Comparison of ENCODE assay signal across 19 cellular contexts in genomic region chr16:88723911-88724310, GRCh38. TPM values are rescaled to one million over a fixed set of nuclear protein-coding genes. Genes with fewer than 3 reads are reported as not detected.
DNase-seq lines count a peak whose midpoint lies in the region; ATAC-seq, FAIRE-seq and TF ChIP-seq lines count a peak whose summit lies in the region.
"Had no signal": no experiment of that assay in that cellular context is flagged by ENCODE, and none has a peak within 500 bp of the region (broad histone marks: within the 10 kb centered on the region; RNA-seq: fewer than 3 reads in every experiment).

No MANE protein-coding gene starts in this region.

- H3K79me2 ChIP-seq in HCT116 (ENCODE audit: insufficient read depth, low read length) (no peaks in the 10 kb centered on the region; the same call in 1 of the 2 replicates), K562 (ENCODE audit: control insufficient read depth, insufficient read depth, low read length) (no peaks in the 10 kb centered on the region)

- no peak overlapping the region for H3K9ac ChIP-seq in HCT116 (ENCODE audit: low read length)
- H3K9ac ChIP-seq in K562 (ENCODE audit: insufficient read depth in 1 of 2, low read depth in 2 of 2, low read length in 2 of 2), result peak overlapping the region in 1 of 2 experiments; percentile 17; a peak in 1 of 4 replicates

- intact Hi-C loops in HCT116 (cut with micrococcal nuclease), result no loop called here
- intact Hi-C loops in K562 (cut with micrococcal nuclease), result no loop called here
- intact Hi-C loops in activated CD8-positive, alpha-beta T cell treated with anti-CD3 and anti-CD28 coated beads for 36 hours (cut with micrococcal nuclease), result no loop called here

- H3K4me3 Mint-ChIP-seq in activated CD8-positive, alpha-beta T cell treated with anti-CD3 and anti-CD28 coated beads for 36 hours, result no peak overlapping the region
- H3K4me3 Mint-ChIP-seq: CD4-positive, CD25-positive, alpha-beta regulatory T cell; CD8-positive, alpha-beta memory T cell had no signal

- H3K4me2 ChIP-seq in HCT116 (ENCODE audit: low read length) (no peak overlapping the region), K562 (ENCODE audit: insufficient read depth, low read length) (no peak overlapping the region)

- H3K9me3 Mint-ChIP-seq in activated CD8-positive, alpha-beta T cell treated with anti-CD3 and anti-CD28 coated beads for 36 hours, result no peaks in the 10 kb centered on the region
- H3K9me3 Mint-ChIP-seq: CD8-positive, alpha-beta memory T cell; IgD-negative memory B cell had no signal

- in situ Hi-C loops in K562 (cut with MboI), result no loop called here

- no peaks in the 10 kb centered on the region for H3K27me3 ChIP-seq in AG04450 (ENCODE audit: control insufficient read depth, insufficient read depth, low read length)
- no peaks in the 10 kb centered on the region for H3K27me3 ChIP-seq in HCT116 (ENCODE audit: insufficient read depth, low read length)
- H3K27me3 ChIP-seq in K562 (ENCODE audit: control insufficient read depth in 2 of 2, insufficient read depth in 2 of 2, low read length in 2 of 2), result no peaks in the 10 kb centered on the region
- H3K27me3 ChIP-seq: BE2C had no signal

- peak overlapping the region; percentile 11 for H3K27ac ChIP-seq in AG04450 (ENCODE audit: low read depth, low read length)
- peak overlapping the region; percentile 32; the same call in 1 of the 2 replicates for H3K27ac ChIP-seq in HCT116 (ENCODE audit: low read depth, low read length)
- H3K27ac ChIP-seq in K562 (ENCODE audit: extremely low read depth, low read depth, low read length), result no peak overlapping the region

- WGBS in K562 (ENCODE audit: insufficient coverage, low coverage, missing lambda C conversion rate), result over 99% methylated on average over 17 of the region's 17 CpGs

- no peak for TF ChIP-seq EP300 in K562 (IDR thresholded peaks at IDR 0.05; ENCODE audit: low read length)

- TF ChIP-seq CTCF in AG04450 (IDR thresholded peaks at IDR 0.05; ENCODE audit: low read depth, low read length) (no peak), HCT116 (IDR thresholded peaks at IDR 0.05 in 2 of 3, conservative IDR thresholded peaks at IDR 0.05 in 1 of 3; ENCODE audit: borderline replicate concordance in 1 of 3, insufficient read depth in 1 of 3, low read depth in 2 of 3, low read length in 2 of 3) (no peak), K562 (IDR thresholded peaks at IDR 0.05 in 2 of 3, conservative IDR thresholded peaks at IDR 0.05 in 1 of 3; ENCODE audit: insufficient read depth in 2 of 3, low read depth in 1 of 3, low read length in 3 of 3) (no peak)
- TF ChIP-seq CTCF in activated CD8-positive, alpha-beta T cell treated with anti-CD3 and anti-CD28 coated beads for 36 hours (IDR thresholded peaks at IDR 0.05), result no peak

- no peaks in the 10 kb centered on the region for H3K4me1 Mint-ChIP-seq in activated CD8-positive, alpha-beta T cell treated with anti-CD3 and anti-CD28 coated beads for 36 hours (ENCODE audit: low read depth)
- H3K4me1 Mint-ChIP-seq: CD4-positive, CD25-positive, alpha-beta regulatory T cell; CD8-positive, alpha-beta memory T cell had no signal

- H3K36me3 Mint-ChIP-seq in activated CD8-positive, alpha-beta T cell treated with anti-CD3 and anti-CD28 coated beads for 36 hours (ENCODE audit: low read depth), result peaks cover 22% of the 10 kb centered on the region
- H3K36me3 Mint-ChIP-seq: IgD-negative memory B cell had no signal

- ATAC-seq in HCT116 (no peak), K562 (no peak)
- ATAC-seq in activated CD8-positive, alpha-beta T cell treated with anti-CD3 and anti-CD28 coated beads for 36 hours, result no peak

- no peak for FAIRE-seq in K562 (lab: Jason Lieb, UNC)
- FAIRE-seq: G401.6, GM12891, GM19239, H1 had no signal

- POLR2A ChIA-PET in AG04450 (lab: Yijun Ruan, JAX), result no interaction called here
- POLR2A ChIA-PET in HCT116 (lab: Charles Lee), result no interaction called here
- POLR2A ChIA-PET in K562 (lab: Yijun Ruan, JAX), result interaction anchor here (0.6 kb wide), 1 partner anchor 14 kb away, joined by 3 read pairs; no protein-coding TSS in a partner anchor
- POLR2A ChIA-PET in activated CD8-positive, alpha-beta T cell treated with anti-CD3 and anti-CD28 coated beads for 36 hours (lab: Charles Lee), result interaction anchor here (1.1 kb wide), 1 partner anchor 15 kb away, joined by 3 read pairs; no protein-coding TSS in a partner anchor

- no TSS peak for BruUV-seq in HCT116 (replicated peaks; lab: Mats Ljungman, UMichigan)
- BruUV-seq in K562 (replicated peaks; lab: Mats Ljungman, UMichigan), result no TSS peak

- TF ChIP-seq POLR2A in HCT116 (IDR thresholded peaks at IDR 0.05; ENCODE audit: borderline replicate concordance, extremely low read depth, insufficient read depth, insufficient read length) (no peak), K562 (conservative IDR thresholded peaks at IDR 0.05) (no peak)

- H4K20me1 ChIP-seq in HCT116 (ENCODE audit: insufficient read depth) (no peaks in the 10 kb centered on the region), K562 (replicated peaks; ENCODE audit: control insufficient read depth, insufficient read depth, low read length) (no peaks in the 10 kb centered on the region; the same call in 1 of the 2 replicates)

- no peaks in the 10 kb centered on the region for H3K9me1 ChIP-seq in K562 (ENCODE audit: control insufficient read depth, insufficient read depth, low read length)

- RAD21 ChIA-PET in HCT116 (lab: Charles Lee; ENCODE audit: low non-redundant PET in 1 of 2, low total read pairs in 2 of 2, uncharacterized antibody in 2 of 2, unreplicated experiment in 2 of 2), result no interaction called here

- H3K4me3 ChIP-seq in AG04450 (ENCODE audit: low read depth, low read length) (no peak overlapping the region), HCT116 (replicated peaks in 1 of 2; ENCODE audit: low read depth in 1 of 2, low read length in 2 of 2) (no peak overlapping the region), K562 (no peak overlapping the region)
- H3K4me3 ChIP-seq: HAP-1 had no signal

- no peaks in the 10 kb centered on the region for H3K9me2 ChIP-seq in HCT116 (ENCODE audit: insufficient read depth)

- DNase-seq in AG04450 (ENCODE audit: low read depth, low spot score) (no peak), HCT116 (ENCODE audit: low read depth, low spot score) (no peak), K562 (ENCODE audit: extremely low read depth in 1 of 4, low spot score in 3 of 4) (no peak), DMS114 treated with DMSO at 0.1 percent for 48 hours (lab: John Stamatoyannopoulos, UW; ENCODE audit: unreplicated experiment) (no peak)
- DNase-seq in activated CD8-positive, alpha-beta T cell treated with anti-CD3 and anti-CD28 coated beads for 36 hours, result no peak
- DNase-seq: BE2C; C1 segment of cervical spinal cord; CD4-positive, CD25-positive, alpha-beta regulatory T cell; CD8-positive, alpha-beta memory T cell; COR-L47; DMS 273 treated with DMSO at 0.1 percent for 48 hours; KG1 had no signal

- CTCF ChIA-PET in AG04450 (lab: Charles Lee) (no interaction called here), HCT116 (lab: Charles Lee) (interaction anchor here (1.1 kb wide), 1 partner anchor 14 kb away, joined by 3 read pairs; no protein-coding TSS in a partner anchor), K562 (lab: Yijun Ruan, JAX; ENCODE audit: low intra/inter-chr PET ratio) (no interaction called here)
- CTCF ChIA-PET in activated CD8-positive, alpha-beta T cell treated with anti-CD3 and anti-CD28 coated beads for 36 hours (lab: Charles Lee), result interaction anchor here (2.5 kb wide), 1 partner anchor 13 kb away, joined by 8 read pairs; no protein-coding TSS in a partner anchor

- no peak overlapping the region for H2AFZ ChIP-seq in HCT116 (ENCODE audit: low read depth, low read length, poor library complexity, severe bottlenecking)
- H2AFZ ChIP-seq in K562 (ENCODE audit: low read depth, low read length), result no peak overlapping the region

- no peaks in the 10 kb centered on the region for H3K27me3 Mint-ChIP-seq in activated CD8-positive, alpha-beta T cell treated with anti-CD3 and anti-CD28 coated beads for 36 hours
- H3K27me3 Mint-ChIP-seq: CD4-positive, CD25-positive, alpha-beta regulatory T cell; IgD-negative memory B cell had no signal

- no peak overlapping the region for H3K27ac Mint-ChIP-seq in activated CD8-positive, alpha-beta T cell treated with anti-CD3 and anti-CD28 coated beads for 36 hours
- H3K27ac Mint-ChIP-seq: CD4-positive, CD25-positive, alpha-beta regulatory T cell; IgD-negative memory B cell had no signal

- no peaks in the 10 kb centered on the region for H3K4me1 ChIP-seq in HCT116 (ENCODE audit: control insufficient read depth in 1 of 2, insufficient read depth in 2 of 2, low read length in 2 of 2)
- peaks cover 0 to 61% of the 10 kb centered on the region in 2 experiments; a peak in 1 of 5 replicates for H3K4me1 ChIP-seq in K562 (replicated peaks in 1 of 2; ENCODE audit: control insufficient read depth in 2 of 2, insufficient read depth in 2 of 2, low read length in 2 of 2)
- H3K4me1 ChIP-seq: HAP-1 had no signal

- H3K36me3 ChIP-seq in HCT116 (ENCODE audit: control insufficient read depth in 1 of 2, insufficient read depth in 2 of 2, low read length in 2 of 2), result peaks cover 54 to 83% of the 10 kb centered on the region in 2 experiments; a peak in 3 of 4 replicates
- peaks cover 93% of the 10 kb centered on the region; the same call in 2 of the 3 replicates for H3K36me3 ChIP-seq in K562 (ENCODE audit: control insufficient read depth, insufficient read depth, low read length)

- H3K9me3 ChIP-seq in AG04450 (ENCODE audit: control insufficient read depth, insufficient read depth, low read length) (no peaks in the 10 kb centered on the region; the same call in 1 of the 2 replicates), HCT116 (ENCODE audit: control insufficient read depth in 1 of 2, insufficient read depth in 1 of 2, low read depth in 1 of 2, low read length in 2 of 2) (no peaks in the 10 kb centered on the region), K562 (replicated peaks; ENCODE audit: control insufficient read depth, insufficient read depth, low read depth, low read length) (no peaks in the 10 kb centered on the region)
- H3K9me3 ChIP-seq: HAP-1 had no signal

- TF ChIP-seq RAD21 in HCT116 (IDR thresholded peaks at IDR 0.05; ENCODE audit: low read depth) (no peak), K562 (CRISPR knock-in tag; conservative IDR thresholded peaks at IDR 0.05 in 1 of 2, IDR thresholded peaks at IDR 0.05 in 1 of 2) (no peak)

RNA-seq across cellular contexts. Expression of gene CTU2, which starts 17.6 kb away (rescaled TPM):
- polyA plus RNA-seq in AG04450 (2011; rRNA removed), result 6.5 and 8.7 TPM in 2 replicates
- polyA minus RNA-seq in AG04450 (2011; rRNA and poly(A)+ RNA removed), result 6.8 and 9.6 TPM in 2 replicates
- 71.3 TPM for total RNA-seq in HCT116 (2021; ENCODE audit: unreplicated experiment)
- polyA plus RNA-seq in HCT116 (2012), result 40.4 and 63.0 TPM in 2 replicates
- total RNA-seq in K562 (2011; cell fraction: chromatin; rRNA removed; ENCODE audit: low replicate concordance), result 45.3 and 159 TPM in 2 replicates
- total RNA-seq in K562 (2011; cell fraction: nucleolus; rRNA removed), result 114 and 148 TPM in 2 replicates
- 48.7 and 66.7 TPM in 2 replicates for total RNA-seq in K562 (2011; cell fraction: nucleoplasm; rRNA removed)
- total RNA-seq in K562 (2014; rRNA removed), result 55.4 and 68.9 TPM in 2 replicates
- 7.2 and 11.9 TPM in 2 replicates for total RNA-seq in K562 (2014; rRNA removed; fragmentation: Illumina TruSeq; extraction: Trizol)
- 41.1 and 49.2 TPM in 2 replicates for total RNA-seq in K562 (2015; rRNA removed; fragmentation: Illumina TruSeq; extraction: Trizol)
- 105 and 106 TPM in 2 replicates for total RNA-seq in K562 (2021)
- 23.2 and 30.1 TPM in 2 replicates for polyA plus RNA-seq in K562 (2011; rRNA removed)
- 40.2 and 96.8 TPM in 2 replicates for polyA plus RNA-seq in K562 (2011; cell fraction: cytosol; rRNA removed)
- polyA plus RNA-seq in K562 (2011; cell fraction: nucleus; rRNA removed), result 102 and 136 TPM in 2 replicates
- polyA plus RNA-seq in K562 (2012), result 34.1 and 51.7 TPM in 2 replicates
- 17.7 and 46.9 TPM in 2 replicates for polyA plus RNA-seq in K562 (2014; fragmentation: Illumina TruSeq; extraction: Trizol)
- 1 to 10 TPM; 1.3 to 3.0 TPM for polyA plus RNA-seq in K562 (2014; fragmentation: Nextera tagmentation; extraction: Ambion mirVana)
- 63.4 and 76.6 TPM in 2 replicates for polyA plus RNA-seq in K562 (2014; rRNA removed)
- polyA minus RNA-seq in K562 (2011; rRNA and poly(A)+ RNA removed), result 9.4 and 14.4 TPM in 2 replicates
- polyA minus RNA-seq in K562 (2011; cell fraction: cytosol; rRNA and poly(A)+ RNA removed), result 48.0 and 51.1 TPM in 2 replicates
- 40.7 and 44.1 TPM in 2 replicates for polyA minus RNA-seq in K562 (2011; cell fraction: nucleus; rRNA and poly(A)+ RNA removed)
- total RNA-seq in activated CD8-positive, alpha-beta T cell treated with anti-CD3 and anti-CD28 coated beads for 36 hours, result 10 to 100 TPM; 37.1 to 37.8 TPM

RNA-seq across cellular contexts. Expression of gene RNF166, which starts 17.7 kb away (rescaled TPM):
- polyA plus RNA-seq in AG04450 (2011; rRNA removed) (6.8 and 9.0 TPM in 2 replicates), K562 (2011; rRNA removed) (26.5 and 37.4 TPM in 2 replicates), K562 (2014; fragmentation: Illumina TruSeq; extraction: Trizol) (12.7 and 27.9 TPM in 2 replicates), K562 (2014; fragmentation: Nextera tagmentation; extraction: Ambion mirVana) (under 1 TPM; 0.56 to 0.96 TPM), K562 (2014; rRNA removed) (59.4 and 65.6 TPM in 2 replicates)
- 9.4 and 13.5 TPM in 2 replicates for polyA minus RNA-seq in AG04450 (2011; rRNA and poly(A)+ RNA removed)
- total RNA-seq in HCT116 (2021; ENCODE audit: unreplicated experiment) (39.4 TPM), K562 (2014; rRNA removed) (46.9 and 61.6 TPM in 2 replicates), K562 (2014; rRNA removed; fragmentation: Illumina TruSeq; extraction: Trizol) (6.1 and 7.3 TPM in 2 replicates), K562 (2015; rRNA removed; fragmentation: Illumina TruSeq; extraction: Trizol) (19.5 and 22.3 TPM in 2 replicates), K562 (2021) (60.3 and 61.2 TPM in 2 replicates)
- 21.5 and 22.1 TPM in 2 replicates for polyA plus RNA-seq in HCT116 (2012)
- total RNA-seq in K562 (2011; cell fraction: chromatin; rRNA removed; ENCODE audit: low replicate concordance), result 58.8 and 182 TPM in 2 replicates
- total RNA-seq in K562 (2011; cell fraction: nucleolus; rRNA removed), result 89.5 and 92.7 TPM in 2 replicates
- total RNA-seq in K562 (2011; cell fraction: nucleoplasm; rRNA removed), result 60.1 and 64.4 TPM in 2 replicates
- polyA plus RNA-seq in K562 (2011; cell fraction: cytosol; rRNA removed), result 37.8 and 90.9 TPM in 2 replicates
- 118 and 185 TPM in 2 replicates for polyA plus RNA-seq in K562 (2011; cell fraction: nucleus; rRNA removed)
- 23.8 and 39.8 TPM in 2 replicates for polyA plus RNA-seq in K562 (2012)
- polyA minus RNA-seq in K562 (2011; rRNA and poly(A)+ RNA removed), result 7.0 and 12.0 TPM in 2 replicates
- 41.2 and 44.5 TPM in 2 replicates for polyA minus RNA-seq in K562 (2011; cell fraction: cytosol; rRNA and poly(A)+ RNA removed)
- polyA minus RNA-seq in K562 (2011; cell fraction: nucleus; rRNA and poly(A)+ RNA removed), result 33.4 and 39.2 TPM in 2 replicates
- 10 to 100 TPM; 80.7 to 82.4 TPM for total RNA-seq in activated CD8-positive, alpha-beta T cell treated with anti-CD3 and anti-CD28 coated beads for 36 hours

RNA-seq across cellular contexts. Expression of gene SNAI3, which starts 37.6 kb away (rescaled TPM):
- polyA plus RNA-seq in AG04450 (2011; rRNA removed), result 0.04 and 0.06 TPM in 2 replicates
- not detected in 2 replicates for polyA minus RNA-seq in AG04450 (2011; rRNA and poly(A)+ RNA removed)
- total RNA-seq in HCT116 (2021; ENCODE audit: unreplicated experiment), result 2.2 TPM
- 1.8 and 2.3 TPM in 2 replicates for polyA plus RNA-seq in HCT116 (2012)
- total RNA-seq in K562 (2011; cell fraction: chromatin; rRNA removed; ENCODE audit: low replicate concordance), result 0.79 and 2.9 TPM in 2 replicates
- 3.2 and 3.7 TPM in 2 replicates for total RNA-seq in K562 (2011; cell fraction: nucleolus; rRNA removed)
- 0.95 and 1.1 TPM in 2 replicates for total RNA-seq in K562 (2011; cell fraction: nucleoplasm; rRNA removed)
- 2.7 and 4.1 TPM in 2 replicates for total RNA-seq in K562 (2014; rRNA removed)
- total RNA-seq in K562 (2014; rRNA removed; fragmentation: Illumina TruSeq; extraction: Trizol), result 0.15 and 0.19 TPM in 2 replicates
- total RNA-seq in K562 (2015; rRNA removed; fragmentation: Illumina TruSeq; extraction: Trizol), result 0.72 and 0.87 TPM in 2 replicates
- total RNA-seq in K562 (2021), result 2.5 and 3.1 TPM in 2 replicates
- polyA plus RNA-seq in K562 (2011; rRNA removed), result 0.88 and 3.0 TPM in 2 replicates
- polyA plus RNA-seq in K562 (2011; cell fraction: cytosol; rRNA removed), result 3.2 and 5.5 TPM in 2 replicates
- 2.9 and 3.8 TPM in 2 replicates for polyA plus RNA-seq in K562 (2011; cell fraction: nucleus; rRNA removed)
- 0.95 and 1.2 TPM in 2 replicates for polyA plus RNA-seq in K562 (2012)
- 0.70 and 1.9 TPM in 2 replicates for polyA plus RNA-seq in K562 (2014; fragmentation: Illumina TruSeq; extraction: Trizol)
- under 1 TPM in 1 of 2 experiments, not detected in 1; 0.04 TPM for polyA plus RNA-seq in K562 (2014; fragmentation: Nextera tagmentation; extraction: Ambion mirVana)
- polyA plus RNA-seq in K562 (2014; rRNA removed), result 1.5 and 2.1 TPM in 2 replicates
- polyA minus RNA-seq in K562 (2011; rRNA and poly(A)+ RNA removed), result 0.42 and 0.87 TPM in 2 replicates
- polyA minus RNA-seq in K562 (2011; cell fraction: cytosol; rRNA and poly(A)+ RNA removed), result 1.9 and 3.5 TPM in 2 replicates
- polyA minus RNA-seq in K562 (2011; cell fraction: nucleus; rRNA and poly(A)+ RNA removed), result 1.5 and 2.3 TPM in 2 replicates
- 1 to 10 TPM; 5.2 to 5.3 TPM for total RNA-seq in activated CD8-positive, alpha-beta T cell treated with anti-CD3 and anti-CD28 coated beads for 36 hours
- total RNA-seq: A172 had no signal

Comparison
In these comparisons a context has a peak if more than half of its experiments do, and no peak if none do; other contexts are left out.
1. CTCF ChIA-PET loops: an anchor here in HCT116 (1.1 kb wide) and activated CD8-positive, alpha-beta T cell treated with anti-CD3 and anti-CD28 coated beads for 36 hours (2.5 kb wide); none called in AG04450 and K562.
2. POLR2A ChIA-PET loops: an anchor here in K562 (0.6 kb wide) and activated CD8-positive, alpha-beta T cell treated with anti-CD3 and anti-CD28 coated beads for 36 hours (1.1 kb wide); none called in AG04450 and HCT116.